ENCODE assay signal across 1 cellular context in the genomic region with DNA sequence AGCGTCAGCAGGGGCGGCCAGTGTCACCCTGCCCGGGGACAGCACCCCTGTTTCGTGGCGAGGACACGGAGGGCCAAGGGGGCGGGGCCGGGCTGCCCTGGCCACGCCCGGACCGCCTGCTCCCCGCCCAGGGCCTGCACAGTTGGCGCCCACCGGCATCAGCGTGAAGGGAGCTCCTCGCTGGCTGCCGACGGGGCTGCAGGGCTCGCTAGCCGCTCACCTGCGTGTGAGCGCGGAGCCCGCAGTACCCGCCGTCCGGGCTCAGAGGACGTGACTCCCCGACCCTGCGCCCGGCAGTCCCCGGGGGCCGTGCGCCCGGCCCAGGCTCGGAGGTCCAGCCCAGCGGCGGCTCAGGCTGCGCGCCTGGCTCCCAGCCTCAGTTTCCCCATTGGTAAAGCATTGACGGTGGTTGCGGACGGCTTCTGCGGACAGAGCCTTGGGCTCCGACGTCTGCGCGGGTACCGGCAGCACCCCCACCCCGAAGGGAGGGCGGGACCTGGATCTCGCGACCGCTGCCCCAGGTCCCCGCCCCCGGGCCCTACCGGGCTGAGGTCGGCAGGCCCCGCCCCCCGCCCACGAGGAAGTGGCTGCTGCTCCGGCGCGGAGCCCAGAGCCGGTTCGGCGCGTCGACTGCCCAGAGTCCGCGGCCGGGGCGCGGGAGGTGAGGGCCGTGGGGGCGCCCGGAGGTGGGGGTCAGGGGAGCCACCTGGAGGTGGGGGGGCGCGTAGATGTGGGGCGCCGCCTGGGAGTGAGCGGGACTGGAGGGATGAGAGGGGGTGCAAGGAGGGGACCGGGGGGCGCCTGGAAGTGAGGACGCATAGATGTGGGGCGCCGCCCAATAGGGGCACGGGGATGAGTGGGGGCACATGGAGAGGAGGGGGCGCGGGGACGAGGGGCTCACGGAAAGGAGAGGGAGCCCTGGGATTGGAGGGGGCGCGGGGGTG.
A peak's percentile ranks its signal among the peaks of the same experiment; 100 is the strongest.
TF ChIP-seq lines count a peak whose summit lies in the region.

A gene (plus strand): TSS at position 610 of the 944 bp plus-strand sequence. CDS start 10,985 bp downstream, outside the sequence.

TF ChIP-seq in HepG2, 621 proteins besides CTCF, POLR2A, EP300 and RAD21 (continued from another document and continues in another):
- TF ChIP-seq, protein P1, sequence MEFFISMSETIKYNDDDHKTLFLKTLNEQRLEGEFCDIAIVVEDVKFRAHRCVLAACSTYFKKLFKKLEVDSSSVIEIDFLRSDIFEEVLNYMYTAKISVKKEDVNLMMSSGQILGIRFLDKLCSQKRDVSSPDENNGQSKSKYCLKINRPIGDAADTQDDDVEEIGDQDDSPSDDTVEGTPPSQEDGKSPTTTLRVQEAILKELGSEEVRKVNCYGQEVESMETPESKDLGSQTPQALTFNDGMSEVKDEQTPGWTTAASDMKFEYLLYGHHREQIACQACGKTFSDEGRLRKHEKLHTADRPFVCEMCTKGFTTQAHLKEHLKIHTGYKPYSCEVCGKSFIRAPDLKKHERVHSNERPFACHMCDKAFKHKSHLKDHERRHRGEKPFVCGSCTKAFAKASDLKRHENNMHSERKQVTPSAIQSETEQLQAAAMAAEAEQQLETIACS (CRISPR knock-in tag; IDR thresholded peaks at IDR 0.05) = no peak
- TF ChIP-seq ZSCAN31 (CRISPR knock-in tag; IDR thresholded peaks at IDR 0.05; ENCODE audit: low read depth) (0 out of 2 replicates have a peak, but pooled peaks have one; percentile 49), HNRNPUL1 (IDR thresholded peaks at IDR 0.05; ENCODE audit: low read depth, low read length) (no peak), FOXO1 (CRISPR knock-in tag; IDR thresholded peaks at IDR 0.05) (no peak), ZNF547 (CRISPR knock-in tag; IDR thresholded peaks at IDR 0.05) (no peak), CHCHD3 (CRISPR knock-in tag; IDR thresholded peaks at IDR 0.05) (0 out of 2 replicates have a peak, but pooled peaks have one; percentile 39), GATAD1 (CRISPR knock-in tag; IDR thresholded peaks at IDR 0.05) (no peak), SYNCRIP (IDR thresholded peaks at IDR 0.05; ENCODE audit: insufficient read depth, low read depth, low read length) (no peak), HOXD1 (CRISPR knock-in tag; IDR thresholded peaks at IDR 0.05) (no peak), ZNF207 (IDR thresholded peaks at IDR 0.05; ENCODE audit: borderline replicate concordance) (no peak), ZSCAN29 (CRISPR knock-in tag; conservative IDR thresholded peaks at IDR 0.05) (no peak), REL (CRISPR knock-in tag; conservative IDR thresholded peaks at IDR 0.05) (no peak), FLYWCH1 (CRISPR knock-in tag; IDR thresholded peaks at IDR 0.05) (no peak), ATF7-NPFF (CRISPR knock-in tag; IDR thresholded peaks at IDR 0.05; ENCODE audit: low read depth) (peak; percentile 60; the same call in 1 of the 2 replicates), ZNF292 (CRISPR knock-in tag; IDR thresholded peaks at IDR 0.05; ENCODE audit: borderline replicate concordance, low read depth) (no peak), LCORL (IDR thresholded peaks at IDR 0.05) (no peak), LCORL (CRISPR knock-in tag; IDR thresholded peaks at IDR 0.05) (peak; percentile 28), ZNF891 (CRISPR knock-in tag; IDR thresholded peaks at IDR 0.05) (no peak), STAT5B (CRISPR knock-in tag; IDR thresholded peaks at IDR 0.05) (no peak), ZBTB21 (CRISPR knock-in tag; IDR thresholded peaks at IDR 0.05) (no peak), MATR3 (CRISPR knock-in tag; IDR thresholded peaks at IDR 0.05) (no peak), PHF8 (CRISPR knock-in tag; IDR thresholded peaks at IDR 0.05) (peak; percentile 49; the same call in 1 of the 2 replicates), ZNF510 (CRISPR knock-in tag; IDR thresholded peaks at IDR 0.05; ENCODE audit: low read depth) (no peak), ZNF326 (CRISPR knock-in tag; IDR thresholded peaks at IDR 0.05; ENCODE audit: borderline replicate concordance) (no peak), HNRNPLL (IDR thresholded peaks at IDR 0.05; ENCODE audit: low read depth, low read length, poor library complexity, severe bottlenecking) (peak; percentile 88), ZSCAN25 (CRISPR knock-in tag; IDR thresholded peaks at IDR 0.05) (peak; percentile 33; the same call in 1 of the 2 replicates), ZNF451 (CRISPR knock-in tag; IDR thresholded peaks at IDR 0.05) (no peak; the same call in 1 of the 2 replicates), ZFYVE20 (CRISPR knock-in tag; IDR thresholded peaks at IDR 0.05; ENCODE audit: borderline replicate concordance, low read depth) (no peak), NFRKB (IDR thresholded peaks at IDR 0.05) (no peak), HDAC6 (IDR thresholded peaks at IDR 0.05; ENCODE audit: low read depth, low read length) (no peak), ZSCAN12 (CRISPR knock-in tag; IDR thresholded peaks at IDR 0.05) (peak; percentile 66; the same call in 1 of the 2 replicates), ZNF629 (CRISPR knock-in tag; conservative IDR thresholded peaks at IDR 0.05) (no peak), TOPORS (CRISPR knock-in tag; IDR thresholded peaks at IDR 0.05) (no peak), ZNF337 (CRISPR knock-in tag; IDR thresholded peaks at IDR 0.05; ENCODE audit: borderline replicate concordance, low read depth) (no peak), KAT7 (CRISPR knock-in tag; IDR thresholded peaks at IDR 0.05; ENCODE audit: borderline replicate concordance) (0 out of 2 replicates have a peak, but pooled peaks have one; percentile 22), ATF1 (CRISPR knock-in tag; IDR thresholded peaks at IDR 0.05) (no peak), SSRP1 (CRISPR knock-in tag; IDR thresholded peaks at IDR 0.05) (no peak), SALL1 (CRISPR knock-in tag; IDR thresholded peaks at IDR 0.05) (peak; percentile 39; the same call in 1 of the 2 replicates)
- TF ChIP-seq, protein P2, sequence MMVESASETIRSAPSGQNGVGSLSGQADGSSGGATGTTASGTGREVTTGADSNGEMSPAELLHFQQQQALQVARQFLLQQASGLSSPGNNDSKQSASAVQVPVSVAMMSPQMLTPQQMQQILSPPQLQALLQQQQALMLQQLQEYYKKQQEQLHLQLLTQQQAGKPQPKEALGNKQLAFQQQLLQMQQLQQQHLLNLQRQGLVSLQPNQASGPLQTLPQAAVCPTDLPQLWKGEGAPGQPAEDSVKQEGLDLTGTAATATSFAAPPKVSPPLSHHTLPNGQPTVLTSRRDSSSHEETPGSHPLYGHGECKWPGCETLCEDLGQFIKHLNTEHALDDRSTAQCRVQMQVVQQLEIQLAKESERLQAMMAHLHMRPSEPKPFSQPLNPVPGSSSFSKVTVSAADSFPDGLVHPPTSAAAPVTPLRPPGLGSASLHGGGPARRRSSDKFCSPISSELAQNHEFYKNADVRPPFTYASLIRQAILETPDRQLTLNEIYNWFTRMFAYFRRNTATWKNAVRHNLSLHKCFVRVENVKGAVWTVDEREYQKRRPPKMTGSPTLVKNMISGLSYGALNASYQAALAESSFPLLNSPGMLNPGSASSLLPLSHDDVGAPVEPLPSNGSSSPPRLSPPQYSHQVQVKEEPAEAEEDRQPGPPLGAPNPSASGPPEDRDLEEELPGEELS (CRISPR knock-in tag; IDR thresholded peaks at IDR 0.05) = no peak
- TF ChIP-seq, protein P3, sequence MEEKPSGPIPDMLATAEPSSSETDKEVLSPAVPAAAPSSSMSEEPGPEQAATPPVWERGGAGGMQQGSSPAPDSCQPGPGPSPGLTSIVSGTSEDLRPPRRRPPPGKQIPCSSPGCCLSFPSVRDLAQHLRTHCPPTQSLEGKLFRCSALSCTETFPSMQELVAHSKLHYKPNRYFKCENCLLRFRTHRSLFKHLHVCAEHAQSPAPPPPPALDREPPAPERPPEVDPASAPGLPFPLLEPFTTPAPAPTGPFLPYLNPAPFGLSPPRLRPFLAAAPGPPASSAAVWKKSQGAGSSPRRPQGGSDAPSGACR (CRISPR knock-in tag; IDR thresholded peaks at IDR 0.05) = no peak
- TF ChIP-seq, protein P4, sequence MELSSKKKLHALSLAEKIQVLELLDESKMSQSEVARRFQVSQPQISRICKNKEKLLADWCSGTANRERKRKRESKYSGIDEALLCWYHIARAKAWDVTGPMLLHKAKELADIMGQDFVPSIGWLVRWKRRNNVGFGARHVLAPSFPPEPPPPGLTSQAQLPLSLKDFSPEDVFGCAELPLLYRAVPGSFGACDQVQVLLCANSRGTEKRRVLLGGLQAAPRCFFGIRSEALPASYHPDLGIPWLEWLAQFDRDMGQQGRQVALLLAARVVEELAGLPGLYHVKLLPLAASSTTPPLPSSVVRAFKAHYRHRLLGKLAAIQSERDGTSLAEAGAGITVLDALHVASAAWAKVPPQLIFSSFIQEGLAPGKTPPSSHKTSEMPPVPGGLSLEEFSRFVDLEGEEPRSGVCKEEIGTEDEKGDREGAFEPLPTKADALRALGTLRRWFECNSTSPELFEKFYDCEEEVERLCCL (CRISPR knock-in tag; IDR thresholded peaks at IDR 0.05; ENCODE audit: borderline replicate concordance) = no peak
- TF ChIP-seq, protein P5, sequence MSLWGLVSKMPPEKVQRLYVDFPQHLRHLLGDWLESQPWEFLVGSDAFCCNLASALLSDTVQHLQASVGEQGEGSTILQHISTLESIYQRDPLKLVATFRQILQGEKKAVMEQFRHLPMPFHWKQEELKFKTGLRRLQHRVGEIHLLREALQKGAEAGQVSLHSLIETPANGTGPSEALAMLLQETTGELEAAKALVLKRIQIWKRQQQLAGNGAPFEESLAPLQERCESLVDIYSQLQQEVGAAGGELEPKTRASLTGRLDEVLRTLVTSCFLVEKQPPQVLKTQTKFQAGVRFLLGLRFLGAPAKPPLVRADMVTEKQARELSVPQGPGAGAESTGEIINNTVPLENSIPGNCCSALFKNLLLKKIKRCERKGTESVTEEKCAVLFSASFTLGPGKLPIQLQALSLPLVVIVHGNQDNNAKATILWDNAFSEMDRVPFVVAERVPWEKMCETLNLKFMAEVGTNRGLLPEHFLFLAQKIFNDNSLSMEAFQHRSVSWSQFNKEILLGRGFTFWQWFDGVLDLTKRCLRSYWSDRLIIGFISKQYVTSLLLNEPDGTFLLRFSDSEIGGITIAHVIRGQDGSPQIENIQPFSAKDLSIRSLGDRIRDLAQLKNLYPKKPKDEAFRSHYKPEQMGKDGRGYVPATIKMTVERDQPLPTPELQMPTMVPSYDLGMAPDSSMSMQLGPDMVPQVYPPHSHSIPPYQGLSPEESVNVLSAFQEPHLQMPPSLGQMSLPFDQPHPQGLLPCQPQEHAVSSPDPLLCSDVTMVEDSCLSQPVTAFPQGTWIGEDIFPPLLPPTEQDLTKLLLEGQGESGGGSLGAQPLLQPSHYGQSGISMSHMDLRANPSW (CRISPR knock-in tag; IDR thresholded peaks at IDR 0.05; ENCODE audit: borderline replicate concordance) = no peak
- TF ChIP-seq, protein P6, sequence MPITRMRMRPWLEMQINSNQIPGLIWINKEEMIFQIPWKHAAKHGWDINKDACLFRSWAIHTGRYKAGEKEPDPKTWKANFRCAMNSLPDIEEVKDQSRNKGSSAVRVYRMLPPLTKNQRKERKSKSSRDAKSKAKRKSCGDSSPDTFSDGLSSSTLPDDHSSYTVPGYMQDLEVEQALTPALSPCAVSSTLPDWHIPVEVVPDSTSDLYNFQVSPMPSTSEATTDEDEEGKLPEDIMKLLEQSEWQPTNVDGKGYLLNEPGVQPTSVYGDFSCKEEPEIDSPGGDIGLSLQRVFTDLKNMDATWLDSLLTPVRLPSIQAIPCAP (CRISPR knock-in tag; IDR thresholded peaks at IDR 0.05; ENCODE audit: low read depth) = no peak
- TF ChIP-seq, protein P7, sequence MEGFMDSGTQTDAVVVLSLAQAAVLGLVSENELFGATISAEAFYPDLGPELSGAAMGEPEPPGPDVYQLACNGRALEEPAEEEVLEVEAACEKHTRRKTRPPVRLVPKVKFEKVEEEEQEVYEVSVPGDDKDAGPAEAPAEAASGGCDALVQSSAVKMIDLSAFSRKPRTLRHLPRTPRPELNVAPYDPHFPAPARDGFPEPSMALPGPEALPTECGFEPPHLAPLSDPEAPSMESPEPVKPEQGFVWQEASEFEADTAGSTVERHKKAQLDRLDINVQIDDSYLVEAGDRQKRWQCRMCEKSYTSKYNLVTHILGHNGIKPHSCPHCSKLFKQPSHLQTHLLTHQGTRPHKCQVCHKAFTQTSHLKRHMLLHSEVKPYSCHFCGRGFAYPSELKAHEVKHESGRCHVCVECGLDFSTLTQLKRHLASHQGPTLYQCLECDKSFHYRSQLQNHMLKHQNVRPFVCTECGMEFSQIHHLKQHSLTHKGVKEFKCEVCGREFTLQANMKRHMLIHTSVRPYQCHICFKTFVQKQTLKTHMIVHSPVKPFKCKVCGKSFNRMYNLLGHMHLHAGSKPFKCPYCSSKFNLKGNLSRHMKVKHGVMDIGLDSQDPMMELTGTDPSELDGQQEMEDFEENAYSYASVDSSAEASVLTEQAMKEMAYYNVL (CRISPR knock-in tag; IDR thresholded peaks at IDR 0.05; ENCODE audit: borderline replicate concordance) = no peak
- TF ChIP-seq, protein P8, sequence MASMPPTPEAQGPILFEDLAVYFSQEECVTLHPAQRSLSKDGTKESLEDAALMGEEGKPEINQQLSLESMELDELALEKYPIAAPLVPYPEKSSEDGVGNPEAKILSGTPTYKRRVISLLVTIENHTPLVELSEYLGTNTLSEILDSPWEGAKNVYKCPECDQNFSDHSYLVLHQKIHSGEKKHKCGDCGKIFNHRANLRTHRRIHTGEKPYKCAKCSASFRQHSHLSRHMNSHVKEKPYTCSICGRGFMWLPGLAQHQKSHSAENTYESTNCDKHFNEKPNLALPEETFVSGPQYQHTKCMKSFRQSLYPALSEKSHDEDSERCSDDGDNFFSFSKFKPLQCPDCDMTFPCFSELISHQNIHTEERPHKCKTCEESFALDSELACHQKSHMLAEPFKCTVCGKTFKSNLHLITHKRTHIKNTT (CRISPR knock-in tag; IDR thresholded peaks at IDR 0.05) = no peak
- TF ChIP-seq, protein P9, sequence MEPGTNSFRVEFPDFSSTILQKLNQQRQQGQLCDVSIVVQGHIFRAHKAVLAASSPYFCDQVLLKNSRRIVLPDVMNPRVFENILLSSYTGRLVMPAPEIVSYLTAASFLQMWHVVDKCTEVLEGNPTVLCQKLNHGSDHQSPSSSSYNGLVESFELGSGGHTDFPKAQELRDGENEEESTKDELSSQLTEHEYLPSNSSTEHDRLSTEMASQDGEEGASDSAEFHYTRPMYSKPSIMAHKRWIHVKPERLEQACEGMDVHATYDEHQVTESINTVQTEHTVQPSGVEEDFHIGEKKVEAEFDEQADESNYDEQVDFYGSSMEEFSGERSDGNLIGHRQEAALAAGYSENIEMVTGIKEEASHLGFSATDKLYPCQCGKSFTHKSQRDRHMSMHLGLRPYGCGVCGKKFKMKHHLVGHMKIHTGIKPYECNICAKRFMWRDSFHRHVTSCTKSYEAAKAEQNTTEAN (CRISPR knock-in tag; conservative IDR thresholded peaks at IDR 0.05) = no peak
